Comparison of ENCODE assay signal across 2 cellular contexts in genomic region chr1:225695578-225696332, GRCh38.
TF ChIP-seq lines count a peak whose summit lies in the region.

No MANE protein-coding gene starts in this region.

TF ChIP-seq in SK-N-SH, 30 proteins besides CTCF, POLR2A, EP300 and RAD21 (continued from another document):
- no peak for TF ChIP-seq USF1 (IDR thresholded peaks at IDR 0.05; ENCODE audit: borderline replicate concordance, low read depth)

TF ChIP-seq in SK-N-SH treated with all-trans-retinoic acid at 6 μM for 48 hours, 23 proteins besides CTCF, POLR2A, EP300 and RAD21 (continued from another document):
- TF ChIP-seq TSHZ2 (CRISPR knock-in tag; IDR thresholded peaks at IDR 0.05) = no peak
- TF ChIP-seq ESRRG (CRISPR knock-in tag; IDR thresholded peaks at IDR 0.05) = no peak
- no peak for TF ChIP-seq TOX (CRISPR knock-in tag; IDR thresholded peaks at IDR 0.05; ENCODE audit: borderline replicate concordance)
- no peak for TF ChIP-seq ZNF70 (CRISPR knock-in tag; IDR thresholded peaks at IDR 0.05)
- TF ChIP-seq CREB5 (CRISPR knock-in tag; IDR thresholded peaks at IDR 0.05; ENCODE audit: low read depth) = no peak
- TF ChIP-seq ZC3H10 (CRISPR knock-in tag; IDR thresholded peaks at IDR 0.05) = no peak
- TF ChIP-seq POU6F1 (CRISPR knock-in tag; IDR thresholded peaks at IDR 0.05; ENCODE audit: borderline replicate concordance, low read depth) = no peak
- no peak for TF ChIP-seq ISL1 (CRISPR knock-in tag; IDR thresholded peaks at IDR 0.05)
- no peak for TF ChIP-seq ZNF8 (CRISPR knock-in tag; IDR thresholded peaks at IDR 0.05)
- no peak for TF ChIP-seq CSDC2 (CRISPR knock-in tag; IDR thresholded peaks at IDR 0.05)
- TF ChIP-seq ZNF565 (CRISPR knock-in tag; conservative IDR thresholded peaks at IDR 0.05; ENCODE audit: low read depth) = no peak
